8 cellular contexts compared by ENCODE assay signal in the genomic region with DNA sequence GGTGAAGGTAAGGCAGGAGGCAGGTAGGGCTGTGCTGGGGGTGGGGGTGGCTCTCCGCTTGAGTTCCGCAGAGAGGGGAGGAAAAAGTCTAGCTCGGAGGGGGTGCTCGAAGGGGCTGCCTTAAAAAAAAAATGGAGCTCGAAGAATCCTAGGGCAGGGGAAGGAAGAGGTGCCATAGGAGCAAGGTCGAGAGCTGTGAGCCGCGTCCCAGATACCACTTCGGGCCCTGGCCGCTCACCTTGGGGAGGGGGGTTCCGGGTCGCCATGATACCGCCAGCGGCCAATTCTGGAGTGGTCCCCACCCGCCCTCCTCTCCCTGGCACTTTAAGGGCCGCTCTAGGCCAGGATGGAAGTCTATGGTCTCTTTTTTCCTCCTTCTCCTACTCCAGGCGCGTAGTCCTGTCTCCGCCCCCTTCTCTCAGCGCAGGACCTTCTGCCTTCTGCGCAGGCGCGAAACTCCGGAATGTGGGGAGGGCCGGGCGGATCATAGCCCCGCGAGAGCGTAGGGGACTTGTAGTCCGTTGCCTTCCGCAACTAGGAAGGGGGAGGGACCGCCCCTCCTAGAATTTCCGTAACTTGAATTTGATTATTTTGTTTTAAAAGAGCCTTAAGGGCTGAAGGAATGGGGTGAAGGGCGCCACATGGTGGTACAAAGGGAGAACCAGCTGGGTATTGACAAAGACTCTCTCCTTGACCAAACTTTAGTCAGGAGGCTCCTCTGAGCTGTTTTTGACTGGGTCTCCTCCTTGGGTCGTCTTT. TPM values are rescaled to one million over a fixed set of nuclear protein-coding genes. Genes with fewer than 3 reads are reported as not detected.
DNase-seq lines count a peak whose midpoint lies in the region; ATAC-seq and TF ChIP-seq lines count a peak whose summit lies in the region.

A gene with protein sequence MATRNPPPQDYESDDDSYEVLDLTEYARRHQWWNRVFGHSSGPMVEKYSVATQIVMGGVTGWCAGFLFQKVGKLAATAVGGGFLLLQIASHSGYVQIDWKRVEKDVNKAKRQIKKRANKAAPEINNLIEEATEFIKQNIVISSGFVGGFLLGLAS (minus strand): TSS at position 293 of the 759 bp plus-strand sequence. CDS start 27 bp downstream, at position 266.

- peaks cover 4% of the 10 kb centered on the region for H3K36me3 Mint-ChIP-seq in type B pancreatic cell

- peaks cover 8% of the 10 kb centered on the region for H3K4me1 Mint-ChIP-seq in type B pancreatic cell (ENCODE audit: unreplicated experiment)

- peak within 1 kb of the TSS; percentile 94 for H3K4me3 Mint-ChIP-seq in type B pancreatic cell

- H3K27ac Mint-ChIP-seq in type B pancreatic cell = peak within 1 kb of the TSS; percentile 90

- 1 to 3% (median 2%) methylated on average over 23 to 35 of the region's 35 CpGs for WGBS in adipose tissue, 3 donors

- DNase-seq in NCI-H1417 treated with DMSO at 0.1 percent for 48 hours (lab: John Stamatoyannopoulos, UW) (peak; percentile 96), SW480 (ENCODE audit: low spot score) (peak; percentile 93), cardiac septum (ENCODE audit: low spot score) (peak; percentile 97), pons (ENCODE audit: low spot score) (peak; percentile 88), type B pancreatic cell (ENCODE audit: extremely low spot score, unreplicated experiment) (peak; percentile 92)

- H3K27me3 Mint-ChIP-seq in type B pancreatic cell = no peaks in the 10 kb centered on the region

- intact Hi-C loops in cardiac septum (cut with DNase I) = loop anchor here (10.0 kb wide), 1 partner anchor 332 kb away; the partner anchor contains the start of gene KDM6A

- ATAC-seq in HG02759 (IDR thresholded peaks at IDR 0.05; ENCODE audit: unreplicated experiment) = peak; percentile 99

- TF ChIP-seq CTCF in GM12872 (IDR thresholded peaks at IDR 0.05; ENCODE audit: insufficient read depth, low read depth, low read length) (peak; percentile 40; the same call in 2 of the 3 replicates), type B pancreatic cell (conservative IDR thresholded peaks at IDR 0.05) (peak; percentile 61)

- peaks cover 6% of the 10 kb centered on the region for H3K9me3 Mint-ChIP-seq in type B pancreatic cell

- no peak within 1 kb of the TSS for H3K27ac ChIP-seq in adipose tissue (ENCODE audit: low read depth, low read length)

RNA-seq across cellular contexts. Expression of the gene that starts here (rescaled TPM):
- 10 to 100 TPM in 2 of 3 donors, 1 to 10 TPM in 1; 6.1 to 18.1 (median 11.0) TPM for polyA plus RNA-seq in adipose tissue
- 28.8 TPM for total RNA-seq in cardiac septum
- 15.5 and 17.8 TPM in 2 replicates for total RNA-seq in type B pancreatic cell (ENCODE audit: low replicate concordance)
